Comparison of ENCODE assay signal across 14 cellular contexts in genomic region chr20:38872491-38873049, GRCh38. TPM values are rescaled to one million over a fixed set of nuclear protein-coding genes. Genes with fewer than 3 reads are reported as not detected.
A peak's percentile ranks its signal among the peaks of the same experiment; 100 is the strongest.
DNase-seq lines count a peak whose midpoint lies in the region; ATAC-seq lines count a peak whose summit lies in the region.
"Had no signal": no experiment of that assay in that cellular context is flagged by ENCODE, and none has a peak within 500 bp of the region (broad histone marks: within the 10 kb centered on the region; RNA-seq: fewer than 3 reads in every experiment).

No MANE protein-coding gene starts in this region.

- H3K4me3 Mint-ChIP-seq in activated T-cell treated with anti-CD3 and anti-CD28 coated beads, Interleukin-2, amount 50 U/mL, for 72 hours, result peak overlapping the region; percentile 76 to 78
- H3K4me3 Mint-ChIP-seq: nephron had no signal

- H3K4me1 Mint-ChIP-seq in activated T-cell treated with anti-CD3 and anti-CD28 coated beads, Interleukin-2, amount 50 U/mL, for 72 hours (ENCODE audit: low read depth), result peaks cover 97% of the 10 kb centered on the region
- H3K4me1 Mint-ChIP-seq: nephron had no signal

- ATAC-seq in activated T-cell treated with anti-CD3 and anti-CD28 coated beads, Interleukin-2, amount 50 U/mL, for 72 hours (replicated peaks in 1 of 2), result peak; percentile 4 to 8
- ATAC-seq: heart right ventricle had no signal

- H3K27me3 Mint-ChIP-seq in activated T-cell treated with anti-CD3 and anti-CD28 coated beads, Interleukin-2, amount 50 U/mL, for 72 hours (ENCODE audit: low read depth), result no peaks in the 10 kb centered on the region

- H3K36me3 Mint-ChIP-seq in activated T-cell treated with anti-CD3 and anti-CD28 coated beads, Interleukin-2, amount 50 U/mL, for 72 hours (ENCODE audit: insufficient read depth in 2 of 2), result peaks cover 4 to 13% of the 10 kb centered on the region in 2 donors

- H3K27ac ChIP-seq in KOPT-K1 (ENCODE audit: low read depth, low read length, poor library complexity, severe bottlenecking), result peak overlapping the region; percentile 40
- H3K27ac ChIP-seq in caudate nucleus (ENCODE audit: low read depth, low read length), result peak overlapping the region; percentile 62
- peak overlapping the region; percentile 56 for H3K27ac ChIP-seq in substantia nigra (ENCODE audit: low read depth, low read length, poor library complexity, severe bottlenecking)
- H3K27ac ChIP-seq: HL-60, SJCRH30 had no signal

- no peaks in the 10 kb centered on the region for H3K9me3 Mint-ChIP-seq in activated T-cell treated with anti-CD3 and anti-CD28 coated beads, Interleukin-2, amount 50 U/mL, for 72 hours
- H3K9me3 Mint-ChIP-seq: nephron had no signal

- peak in 1 of 2 donors; percentile 34 for DNase-seq in activated T-cell treated with anti-CD3 and anti-CD28 coated beads, Interleukin-2, amount 50 U/mL, for 72 hours
- DNase-seq in activated T-cell treated with anti-CD3 and anti-CD28 coated beads, Interleukin-2, amount 50 U/mL, for 48 hours, result no peak
- DNase-seq in caudate nucleus (lab: John Stamatoyannopoulos, UW), result peak in 15 of 61 donors; percentile 12 to 70 (median 36)
- DNase-seq in substantia nigra (lab: John Stamatoyannopoulos, UW), result no peak
- DNase-seq in CD1c-positive myeloid dendritic cell (ENCODE audit: extremely low spot score), result no peak
- DNase-seq in NOMO-1 treated with DMSO at 0.1 percent for 48 hours (lab: John Stamatoyannopoulos, UW; ENCODE audit: unreplicated experiment), result no peak
- DNase-seq in globus pallidus (ENCODE audit: low spot score), result no peak
- DNase-seq: cortex of kidney, heart right ventricle, NCI-H1694, SJCRH30 had no signal

- H3K36me3 ChIP-seq in KOPT-K1 (ENCODE audit: insufficient read depth, low read length), result no peaks in the 10 kb centered on the region
- H3K36me3 ChIP-seq: heart right ventricle, SJCRH30 had no signal

- H3K9me3 ChIP-seq in KOPT-K1 (ENCODE audit: insufficient read depth, low read length, poor library complexity, severe bottlenecking), result peaks cover 4% of the 10 kb centered on the region
- H3K9me3 ChIP-seq: SJCRH30 had no signal

- H3K27ac Mint-ChIP-seq in activated T-cell treated with anti-CD3 and anti-CD28 coated beads, Interleukin-2, amount 50 U/mL, for 72 hours, result peak overlapping the region; percentile 98
- H3K27ac Mint-ChIP-seq: nephron had no signal

RNA-seq across cellular contexts. Expression of gene FAM83D, which starts 53.6 kb away (rescaled TPM):
- total RNA-seq in activated T-cell treated with anti-CD3 and anti-CD28 coated beads, Interleukin-2, amount 50 U/mL, for 72 hours, result 10 to 100 TPM; 10.4 to 10.5 TPM
